8 cellular contexts compared by ENCODE assay signal in genomic region chr17:74012465-74012864, GRCh38.
DNase-seq lines count a peak whose midpoint lies in the region; ATAC-seq and TF ChIP-seq lines count a peak whose summit lies in the region.

No MANE protein-coding gene starts in this region.

- ATAC-seq in HG02678 (IDR thresholded peaks at IDR 0.05; ENCODE audit: unreplicated experiment) (no peak), GM21526 (IDR thresholded peaks at IDR 0.05; ENCODE audit: low FRiP score, unreplicated experiment) (no peak), GM18909 (IDR thresholded peaks at IDR 0.05; ENCODE audit: poor library complexity, unreplicated experiment) (no peak)

- H3K27me3 Mint-ChIP-seq in brain, result no peaks in the 10 kb centered on the region

- H3K4me3 Mint-ChIP-seq in brain, result no peak overlapping the region

- peak overlapping the region; percentile 68 to 94 (median 92) for H3K27ac Mint-ChIP-seq in brain

- peaks cover 89% of the 10 kb centered on the region for H3K4me1 Mint-ChIP-seq in brain

- no peaks in the 10 kb centered on the region for H3K36me3 Mint-ChIP-seq in brain

- no peak for TF ChIP-seq CTCF in brain (conservative IDR thresholded peaks at IDR 0.05)

- DNase-seq in COR-L47 (lab: John Stamatoyannopoulos, UW), result peak; percentile 57
- DNase-seq in MV-4-11 (lab: John Stamatoyannopoulos, UW), result peak; percentile 56
- peak; percentile 79 for DNase-seq in SKM-1 (lab: John Stamatoyannopoulos, UW; ENCODE audit: unreplicated experiment)
- DNase-seq in hepatic stellate cell (ENCODE audit: low spot score), result no peak

- H3K9me3 Mint-ChIP-seq in brain, result peaks cover 0 to 9% (median 4%) of the 10 kb centered on the region in 5 experiments
